Comparison of ENCODE assay signal across 1 cellular context in genomic region chr6:105805581-105806023, GRCh38.
TF ChIP-seq lines count a peak whose summit lies in the region.

No MANE protein-coding gene starts in this region.

TF ChIP-seq in K562, 482 proteins besides CTCF, POLR2A, EP300 and RAD21 (continued from another document and continues in another):
- TF ChIP-seq ZHX1 (conservative IDR thresholded peaks at IDR 0.05; ENCODE audit: low read length) (no peak), CHD2 (IDR thresholded peaks at IDR 0.05; ENCODE audit: low read depth, low read length) (no peak), CUX1 (CRISPR knock-in tag; IDR thresholded peaks at IDR 0.05) (no peak), FOXA3 (CRISPR knock-in tag; conservative IDR thresholded peaks at IDR 0.05 in 1 of 2, IDR thresholded peaks at IDR 0.05 in 1 of 2) (no peak), BRD9 (IDR thresholded peaks at IDR 0.05; ENCODE audit: low read depth, partially characterized antibody) (peak; percentile 26), E2F8 (IDR thresholded peaks at IDR 0.05; ENCODE audit: low read depth, partially characterized antibody) (no peak), ATF4 (CRISPR knock-in tag; IDR thresholded peaks at IDR 0.05) (peak; percentile 41; the same call in 1 of the 2 replicates), TEAD1 (CRISPR knock-in tag; IDR thresholded peaks at IDR 0.05) (peak in 1 of 2 experiments; percentile 45; a peak in 1 of 4 replicates), BCOR (IDR thresholded peaks at IDR 0.05) (no peak), ZNF518B (CRISPR knock-in tag; IDR thresholded peaks at IDR 0.05) (no peak), ZNF445 (CRISPR knock-in tag; IDR thresholded peaks at IDR 0.05; ENCODE audit: low read depth) (no peak), CGGBP1 (CRISPR knock-in tag; IDR thresholded peaks at IDR 0.05) (no peak), ZFPM2 (CRISPR knock-in tag; IDR thresholded peaks at IDR 0.05) (no peak), TCF15 (CRISPR knock-in tag; IDR thresholded peaks at IDR 0.05) (no peak), ZC3H11A (IDR thresholded peaks at IDR 0.05; ENCODE audit: low read depth, low read length) (no peak), ZNF592 (IDR thresholded peaks at IDR 0.05) (peak; percentile 93), ETS2 (tag; IDR thresholded peaks at IDR 0.05; ENCODE audit: borderline replicate concordance, poor library complexity, severe bottlenecking) (no peak), ZNF655 (CRISPR knock-in tag; IDR thresholded peaks at IDR 0.05) (no peak), CTCFL (IDR thresholded peaks at IDR 0.05; ENCODE audit: borderline replicate concordance, insufficient read depth, low read depth, low read length, poor library complexity, severe bottlenecking) (no peak), XRCC5 (IDR thresholded peaks at IDR 0.05; ENCODE audit: low read depth, low read length) (no peak), ZNF23 (CRISPR knock-in tag; IDR thresholded peaks at IDR 0.05) (no peak), KLF10 (CRISPR knock-in tag; IDR thresholded peaks at IDR 0.05) (no peak), ZNF583 (CRISPR knock-in tag; IDR thresholded peaks at IDR 0.05) (peak; percentile 78; the same call in 1 of the 2 replicates), MYBL2 (IDR thresholded peaks at IDR 0.05; ENCODE audit: low read depth) (no peak), MYBL2 (CRISPR knock-in tag; IDR thresholded peaks at IDR 0.05; ENCODE audit: borderline replicate concordance) (no peak), SIX5 (IDR thresholded peaks at IDR 0.05; ENCODE audit: borderline replicate concordance in 1 of 2, insufficient read depth in 1 of 2, low read depth in 1 of 2, low read length in 2 of 2) (no peak), E2F4 (CRISPR knock-in tag; IDR thresholded peaks at IDR 0.05; ENCODE audit: low read depth) (no peak)
